In genomic region chr14:63795532-63795931, GRCh38 we compare ENCODE assay signal across 26 cellular contexts. TPM values are rescaled to one million over a fixed set of nuclear protein-coding genes. Genes with fewer than 3 reads are reported as not detected.
DNase-seq lines count a peak whose midpoint lies in the region; ATAC-seq, FAIRE-seq and TF ChIP-seq lines count a peak whose summit lies in the region.
"Had no signal": no experiment of that assay in that cellular context is flagged by ENCODE, and none has a peak within 500 bp of the region (broad histone marks: within the 10 kb centered on the region; RNA-seq: fewer than 3 reads in every experiment).

No MANE protein-coding gene starts in this region.

- peak in 1 of 2 experiments; percentile 30; a peak in 1 of 4 replicates for TF ChIP-seq EP300 in GM12878 (IDR thresholded peaks at IDR 0.05; ENCODE audit: borderline replicate concordance in 1 of 2, control insufficient read depth in 1 of 2, low read depth in 2 of 2, low read length in 2 of 2)

- no peak for TF ChIP-seq CTCF in GM12878 (IDR thresholded peaks at IDR 0.05 in 2 of 3, conservative IDR thresholded peaks at IDR 0.05 in 1 of 3; ENCODE audit: control insufficient read depth in 2 of 3, extremely low read depth in 1 of 3, insufficient read depth in 1 of 3, low read depth in 3 of 3, low read length in 3 of 3)

- intact Hi-C loops in GM12878 (cut with micrococcal nuclease; ENCODE audit: unreplicated experiment): no loop called here

- no peaks in the 10 kb centered on the region for H3K4me1 ChIP-seq in GM12878 (ENCODE audit: control insufficient read depth, insufficient read depth, low read length)
- H3K4me1 ChIP-seq: BLaER1 had no signal

- H3K79me2 ChIP-seq in GM12878 (ENCODE audit: control insufficient read depth, insufficient read depth, low read length): no peaks in the 10 kb centered on the region

- no TSS peak for BruUV-seq in GM12878 (replicated peaks; lab: Mats Ljungman, UMichigan)

- peak overlapping the region; percentile 31 for H3K27ac Mint-ChIP-seq in activated CD4-positive, alpha-beta T cell treated with anti-CD3 and anti-CD28 coated beads, Interleukin-2, amount 10 ng/mL, durations not matched to agents 7 days and 5 days
- H3K27ac Mint-ChIP-seq: CD4-positive, alpha-beta T cell; IgD-negative memory B cell; T-cell had no signal

- H3K4me3 ChIP-seq in GM12878: no peak overlapping the region
- H3K4me3 ChIP-seq: BLaER1 had no signal

- H3K9me3 Mint-ChIP-seq in activated CD4-positive, alpha-beta T cell treated with anti-CD3 and anti-CD28 coated beads, Interleukin-2, amount 10 ng/mL, durations not matched to agents 7 days and 5 days: no peaks in the 10 kb centered on the region
- H3K9me3 Mint-ChIP-seq: CD4-positive, alpha-beta T cell; IgD-negative memory B cell; T-cell had no signal

- in situ Hi-C loops in GM12878 (cut with MboI): loop anchor here (5.0 to 25.0 kb wide), 2 partner anchors 507 to 1633 kb away; no protein-coding TSS in a partner anchor

- RAD21 ChIA-PET in GM12878 (lab: Charles Lee; ENCODE audit: unreplicated experiment): no interaction called here

- H4K20me1 ChIP-seq in GM12878 (ENCODE audit: control insufficient read depth, insufficient read depth): no peaks in the 10 kb centered on the region
- H4K20me1 ChIP-seq: BLaER1 had no signal

- no peak overlapping the region for H3K4me3 Mint-ChIP-seq in activated CD4-positive, alpha-beta T cell treated with anti-CD3 and anti-CD28 coated beads, Interleukin-2, amount 10 ng/mL, durations not matched to agents 7 days and 5 days
- H3K4me3 Mint-ChIP-seq: CD4-positive, alpha-beta T cell; IgD-negative memory B cell; T-cell had no signal

- 48% methylated on average over 2 of the region's 2 CpGs for WGBS in GM12878 (ENCODE audit: insufficient coverage, insufficient replicate concordance, low lambda C conversion rate, missing lambda C conversion rate)

- no peak for TF ChIP-seq POLR2A in GM12878 (IDR thresholded peaks at IDR 0.05; ENCODE audit: low read depth, low read length)

- H3K27me3 Mint-ChIP-seq in activated CD4-positive, alpha-beta T cell treated with anti-CD3 and anti-CD28 coated beads, Interleukin-2, amount 10 ng/mL, durations not matched to agents 7 days and 5 days: peaks cover 9% of the 10 kb centered on the region

- peak; percentile 47 for ATAC-seq in HG02852 (IDR thresholded peaks at IDR 0.05; ENCODE audit: unreplicated experiment)
- ATAC-seq in GM12878: peak; percentile 87
- ATAC-seq in GM18502 (IDR thresholded peaks at IDR 0.05; ENCODE audit: poor library complexity, unreplicated experiment): no peak
- ATAC-seq: T-cell had no signal

- no peaks in the 10 kb centered on the region for H3K36me3 ChIP-seq in GM12878 (ENCODE audit: control insufficient read depth in 2 of 2, insufficient read depth in 2 of 2, low read length in 1 of 2)
- H3K36me3 ChIP-seq: BLaER1 had no signal

- H3K9ac ChIP-seq in GM12878 (ENCODE audit: control insufficient read depth, insufficient read depth, low read length): no peak overlapping the region
- H3K9ac ChIP-seq: BLaER1, KMS-11 had no signal

- FAIRE-seq in GM12878 (lab: Jason Lieb, UNC): peak; percentile 76
- FAIRE-seq: A204.1, D721Med had no signal

- no peak for TF ChIP-seq RAD21 in GM12878 (IDR thresholded peaks at IDR 0.05; ENCODE audit: insufficient read depth, low read depth, low read length)

- H2AFZ ChIP-seq in GM12878 (ENCODE audit: control insufficient read depth, low read depth, low read length): peak overlapping the region; percentile 23; the same call in 1 of the 2 replicates

- no peaks in the 10 kb centered on the region for H3K9me3 ChIP-seq in GM12878 (replicated peaks; ENCODE audit: control insufficient read depth, insufficient read depth, low read length)
- H3K9me3 ChIP-seq: BLaER1 had no signal

- H3K27ac ChIP-seq in GM12878 (ENCODE audit: control insufficient read depth, insufficient read depth): no peak overlapping the region
- H3K27ac ChIP-seq: BLaER1, KMS-11 had no signal

- SMC1A ChIA-PET in GM12878 (lab: Charles Lee; ENCODE audit: uncharacterized antibody, unreplicated experiment): no interaction called here

- no peak overlapping the region for H3K4me2 ChIP-seq in GM12878 (ENCODE audit: control insufficient read depth, insufficient read depth)
- H3K4me2 ChIP-seq: BLaER1, KMS-11 had no signal

- DNase-seq in activated CD4-positive, alpha-beta T cell treated with anti-CD3 and anti-CD28 coated beads, Interleukin-2, amount 10 ng/mL, durations not matched to agents 7 days and 5 days: no peak
- DNase-seq in activated CD4-positive, alpha-beta T cell treated with anti-CD3 and anti-CD28 coated beads, Interleukin-2, amount 50 U/mL, for 48 hours: no peak
- DNase-seq in GM12878 (ENCODE audit: low read depth, low spot score) (no peak), CD1c-positive myeloid dendritic cell (ENCODE audit: extremely low spot score) (no peak), NCI-H774 (lab: John Stamatoyannopoulos, UW) (no peak)
- DNase-seq: CD4-positive, alpha-beta T cell; DMS79 treated with DMSO at 0.1 percent for 48 hours; H7; MM.1S; NCI-H1417; NCI-H1694; NCI-H2081; NCI-H2171; NCI-H345; NCI-H510A treated with DMSO at 0.1 percent for 48 hours; NCI-H748 treated with DMSO at 0.1 percent for 48 hours; Right ventricle myocardium superior; RPMI8226; T-cell had no signal

- CTCF ChIA-PET in activated CD4-positive, alpha-beta T cell treated with anti-CD3 and anti-CD28 coated beads, Interleukin-2, amount 10 ng/mL, durations not matched to agents 7 days and 5 days (lab: Charles Lee): no interaction called here
- CTCF ChIA-PET in GM12878 (lab: Yijun Ruan, JAX): interaction anchor here (0.6 to 1.8 kb wide), 3 partner anchors 196 to 508 kb away, joined by 3 to 4 read pairs (median 3); no protein-coding TSS in a partner anchor

- POLR2A ChIA-PET in activated CD4-positive, alpha-beta T cell treated with anti-CD3 and anti-CD28 coated beads, Interleukin-2, amount 10 ng/mL, durations not matched to agents 7 days and 5 days (lab: Charles Lee): no interaction called here
- POLR2A ChIA-PET in GM12878 (lab: Charles Lee): no interaction called here

- peaks cover 5% of the 10 kb centered on the region for H3K4me1 Mint-ChIP-seq in activated CD4-positive, alpha-beta T cell treated with anti-CD3 and anti-CD28 coated beads, Interleukin-2, amount 10 ng/mL, durations not matched to agents 7 days and 5 days

- no peaks in the 10 kb centered on the region for H3K27me3 ChIP-seq in GM12878 (replicated peaks in 1 of 2; ENCODE audit: control insufficient read depth in 2 of 2, insufficient read depth in 2 of 2, low read length in 1 of 2)
- H3K27me3 ChIP-seq: BLaER1 had no signal

- H3K36me3 Mint-ChIP-seq in activated CD4-positive, alpha-beta T cell treated with anti-CD3 and anti-CD28 coated beads, Interleukin-2, amount 10 ng/mL, durations not matched to agents 7 days and 5 days (ENCODE audit: low read depth): no peaks in the 10 kb centered on the region
- H3K36me3 Mint-ChIP-seq: IgD-negative memory B cell, T-cell had no signal

TF ChIP-seq in GM12878, 131 proteins besides CTCF, POLR2A, EP300 and RAD21:
- TF ChIP-seq RELB (IDR thresholded peaks at IDR 0.05; ENCODE audit: low read depth) (peak; percentile 59), DPF2 (IDR thresholded peaks at IDR 0.05) (0 out of 2 replicates have a peak, but pooled peaks have one; percentile 26), NFXL1 (IDR thresholded peaks at IDR 0.05; ENCODE audit: borderline replicate concordance) (no peak)

RNA-seq across cellular contexts. Expression of gene SYNE2, which starts 57.3 kb away (rescaled TPM):
- 100 to 1,000 TPM; 192 to 218 TPM for total RNA-seq in activated CD4-positive, alpha-beta T cell treated with anti-CD3 and anti-CD28 coated beads, Interleukin-2, amount 10 ng/mL, durations not matched to agents 7 days and 5 days
- total RNA-seq in GM12878 (2013; cell fraction: nucleolus; rRNA removed): 131 and 154 TPM in 2 replicates
- 45.6 and 45.7 TPM in 2 replicates for total RNA-seq in GM12878 (2014; rRNA removed)
- 49.9 and 55.3 TPM in 2 replicates for total RNA-seq in GM12878 (2014; rRNA removed; fragmentation: Illumina TruSeq; extraction: Trizol)
- 47.8 and 52.7 TPM in 2 replicates for total RNA-seq in GM12878 (2021)
- 33.3 TPM for polyA plus RNA-seq in GM12878 (2011; ENCODE audit: low read depth)
- 10.8 and 12.7 TPM in 2 replicates for polyA plus RNA-seq in GM12878 (2011; rRNA removed)
- polyA plus RNA-seq in GM12878 (2011; cell fraction: cytosol; rRNA removed): 14.3 and 19.4 TPM in 2 replicates
- polyA plus RNA-seq in GM12878 (2011; cell fraction: nucleus; rRNA removed): 58.4 and 96.8 TPM in 2 replicates
- 48.3 and 54.5 TPM in 2 replicates for polyA plus RNA-seq in GM12878 (2012)
- polyA plus RNA-seq in GM12878 (2014; fragmentation: Illumina TruSeq; extraction: Trizol): 35.3 and 37.0 TPM in 2 replicates
- polyA plus RNA-seq in GM12878 (2014; fragmentation: Nextera tagmentation; extraction: Ambion mirVana): 1 to 10 TPM; 2.1 to 4.6 TPM
- polyA plus RNA-seq in GM12878 (2014; rRNA removed): 29.0 and 35.1 TPM in 2 replicates
- polyA plus RNA-seq in GM12878 (2016; fragmentation: Nextera tagmentation; extraction: Ambion mirVana): 10 to 100 TPM; 39.2 to 40.3 TPM
- polyA minus RNA-seq in GM12878 (2011; rRNA and poly(A)+ RNA removed): 74.2 and 79.7 TPM in 2 replicates
- polyA minus RNA-seq in GM12878 (2011; cell fraction: cytosol; rRNA and poly(A)+ RNA removed): 13.0 and 14.6 TPM in 2 replicates
- polyA minus RNA-seq in GM12878 (2011; cell fraction: nucleus; rRNA and poly(A)+ RNA removed): 85.0 and 172 TPM in 2 replicates
